10 cellular contexts compared by ENCODE assay signal in the genomic region with DNA sequence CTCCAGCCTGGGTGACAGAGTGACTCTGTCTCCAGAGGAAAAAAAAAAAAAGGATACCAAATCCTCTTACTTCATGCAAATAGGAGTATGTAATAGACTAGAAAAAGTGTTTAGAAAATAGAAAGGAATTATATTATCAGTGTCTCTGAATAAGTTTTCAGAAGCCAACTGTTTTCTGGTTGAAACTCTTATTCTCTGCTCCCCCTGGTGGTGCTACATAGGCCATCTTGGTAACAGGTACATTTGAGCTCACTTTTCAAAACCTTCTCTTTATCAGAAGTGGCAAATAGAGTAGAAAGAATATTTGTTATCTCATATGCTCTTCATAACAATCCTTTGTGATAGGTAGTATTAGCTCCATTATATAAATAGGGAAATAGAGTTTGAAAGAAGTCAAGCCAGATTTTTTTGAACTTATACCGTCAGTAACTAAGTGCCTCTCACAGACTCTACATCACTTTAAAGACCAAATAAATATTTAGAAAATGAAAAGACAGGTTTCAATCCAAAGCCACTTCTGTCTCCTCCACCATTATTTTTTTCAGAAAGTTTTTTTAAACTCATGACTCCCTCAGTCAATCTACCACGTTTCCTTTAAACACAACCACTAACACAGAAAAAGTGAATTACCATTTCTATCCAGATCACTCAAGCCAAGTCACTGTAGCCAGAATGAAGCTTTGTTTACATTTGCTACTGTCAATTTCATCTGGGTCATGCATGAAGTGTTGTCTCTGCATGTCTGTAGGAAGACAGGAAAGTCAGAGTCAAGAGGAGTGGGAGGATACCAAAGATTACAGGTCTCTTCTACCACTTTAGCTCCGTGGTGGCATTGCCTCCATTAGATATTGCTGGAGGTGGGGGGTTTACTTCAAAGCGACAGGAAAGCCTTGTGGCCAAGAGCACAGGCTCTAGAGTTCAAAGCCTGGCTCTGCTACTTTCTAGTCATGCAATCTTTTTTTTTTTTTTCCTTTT. TPM values are rescaled to one million over a fixed set of nuclear protein-coding genes. Genes with fewer than 3 reads are reported as not detected.
DNase-seq lines count a peak whose midpoint lies in the region; ATAC-seq and TF ChIP-seq lines count a peak whose summit lies in the region.
"Had no signal": no experiment of that assay in that cellular context is flagged by ENCODE, and none has a peak within 500 bp of the region (broad histone marks: within the 10 kb centered on the region; RNA-seq: fewer than 3 reads in every experiment).

No MANE protein-coding gene starts in this region.

- H3K36me3 ChIP-seq in sigmoid colon: no peaks in the 10 kb centered on the region

- WGBS in sigmoid colon, 2 donors: 68 to 77% methylated on average over 4 of the region's 4 CpGs

- no peak overlapping the region for H3K27ac ChIP-seq in sigmoid colon

- TF ChIP-seq POLR2A in sigmoid colon (IDR thresholded peaks at IDR 0.05): no peak

- no peaks in the 10 kb centered on the region for H3K9me3 ChIP-seq in sigmoid colon

- peak in 2 of 4 experiments; percentile 7 to 13 for TF ChIP-seq CTCF in sigmoid colon (IDR thresholded peaks at IDR 0.05)

- H3K4me3 Mint-ChIP-seq in activated T-helper 2 cell treated with anti-CD3 and anti-CD28 coated beads, Interferon-gamma antibody, Interleukin-2, Interleukin-4, amounts not matched to agents 10 μg/mL and 5 μg/mL and 100 μg/mL, durations not matched to agents 14 hours and 24 hours and 36 hours (ENCODE audit: low read depth): no peak overlapping the region

- intact Hi-C loops in activated T-helper 2 cell treated with anti-CD3 and anti-CD28 coated beads, Interferon-gamma antibody, Interleukin-2, Interleukin-4, amounts not matched to agents 10 μg/mL and 5 μg/mL and 100 μg/mL, durations not matched to agents 14 hours and 24 hours and 36 hours (cut with micrococcal nuclease): loop anchor here (1.0 to 5.0 kb wide), 8 partner anchors 18 to 470 kb away; a partner anchor contains a TSS
- intact Hi-C loops in sigmoid colon (cut with DNase I): no loop called here

- H3K27me3 Mint-ChIP-seq in activated T-helper 2 cell treated with anti-CD3 and anti-CD28 coated beads, Interferon-gamma antibody, Interleukin-2, Interleukin-4, amounts not matched to agents 10 μg/mL and 5 μg/mL and 100 μg/mL, durations not matched to agents 14 hours and 24 hours and 36 hours (ENCODE audit: low read depth): no peaks in the 10 kb centered on the region

- ATAC-seq in GM21576 (IDR thresholded peaks at IDR 0.05; ENCODE audit: unreplicated experiment) (peak; percentile 30), GM18517 (IDR thresholded peaks at IDR 0.05; ENCODE audit: unreplicated experiment) (no peak)

- H3K4me1 ChIP-seq in sigmoid colon: no peaks in the 10 kb centered on the region

- DNase-seq in COLO668 (lab: John Stamatoyannopoulos, UW; ENCODE audit: unreplicated experiment) (peak; percentile 49), NCI-H748 (lab: John Stamatoyannopoulos, UW; ENCODE audit: unreplicated experiment) (peak; percentile 32), glomerular visceral epithelial cell (ENCODE audit: extremely low spot score) (peak; percentile 23), sigmoid colon (no peak)
- DNase-seq in activated T-helper 2 cell treated with anti-CD3 and anti-CD28 coated beads, Interferon-gamma antibody, Interleukin-2, Interleukin-4, amounts not matched to agents 10 μg/mL and 5 μg/mL and 100 μg/mL, durations not matched to agents 14 hours and 24 hours and 36 hours (ENCODE audit: low spot score): peak; percentile 26
- DNase-seq in stimulated activated naive CD4-positive, alpha-beta T cell treated with Interleukin-2 at 50 U/mL for 16 hours (lab: John Stamatoyannopoulos, UW): peak; percentile 38

- no peak for TF ChIP-seq EP300 in sigmoid colon (IDR thresholded peaks at IDR 0.05)

- no peaks in the 10 kb centered on the region for H3K27me3 ChIP-seq in sigmoid colon

- H3K36me3 Mint-ChIP-seq in activated T-helper 2 cell treated with anti-CD3 and anti-CD28 coated beads, Interferon-gamma antibody, Interleukin-2, Interleukin-4, amounts not matched to agents 10 μg/mL and 5 μg/mL and 100 μg/mL, durations not matched to agents 14 hours and 24 hours and 36 hours (ENCODE audit: low read depth): no peaks in the 10 kb centered on the region

- H3K27ac Mint-ChIP-seq in activated T-helper 2 cell treated with anti-CD3 and anti-CD28 coated beads, Interferon-gamma antibody, Interleukin-2, Interleukin-4, amounts not matched to agents 10 μg/mL and 5 μg/mL and 100 μg/mL, durations not matched to agents 14 hours and 24 hours and 36 hours: peak overlapping the region; percentile 70

- peaks cover 26% of the 10 kb centered on the region for H3K4me1 Mint-ChIP-seq in activated T-helper 2 cell treated with anti-CD3 and anti-CD28 coated beads, Interferon-gamma antibody, Interleukin-2, Interleukin-4, amounts not matched to agents 10 μg/mL and 5 μg/mL and 100 μg/mL, durations not matched to agents 14 hours and 24 hours and 36 hours (ENCODE audit: low read depth)

- H3K9me3 Mint-ChIP-seq in activated T-helper 2 cell treated with anti-CD3 and anti-CD28 coated beads, Interferon-gamma antibody, Interleukin-2, Interleukin-4, amounts not matched to agents 10 μg/mL and 5 μg/mL and 100 μg/mL, durations not matched to agents 14 hours and 24 hours and 36 hours: no peaks in the 10 kb centered on the region

- H3K4me3 ChIP-seq in sigmoid colon: no peak overlapping the region

RNA-seq across cellular contexts. Expression of a gene that starts 45.6 kb away (rescaled TPM):
- total RNA-seq in activated T-helper 2 cell treated with anti-CD3 and anti-CD28 coated beads, Interferon-gamma antibody, Interleukin-2, Interleukin-4, amounts not matched to agents 10 μg/mL and 5 μg/mL and 100 μg/mL, durations not matched to agents 14 hours and 24 hours and 36 hours: 0.55 and 0.80 TPM in 2 replicates
- not detected for total RNA-seq in sigmoid colon
- under 1 TPM; 0.58 to 0.69 (median 0.60) TPM for polyA plus RNA-seq in sigmoid colon
- total RNA-seq: NCI-H460, renal cortical epithelial cell had no signal
